8 cellular contexts compared by ENCODE assay signal in the genomic region with DNA sequence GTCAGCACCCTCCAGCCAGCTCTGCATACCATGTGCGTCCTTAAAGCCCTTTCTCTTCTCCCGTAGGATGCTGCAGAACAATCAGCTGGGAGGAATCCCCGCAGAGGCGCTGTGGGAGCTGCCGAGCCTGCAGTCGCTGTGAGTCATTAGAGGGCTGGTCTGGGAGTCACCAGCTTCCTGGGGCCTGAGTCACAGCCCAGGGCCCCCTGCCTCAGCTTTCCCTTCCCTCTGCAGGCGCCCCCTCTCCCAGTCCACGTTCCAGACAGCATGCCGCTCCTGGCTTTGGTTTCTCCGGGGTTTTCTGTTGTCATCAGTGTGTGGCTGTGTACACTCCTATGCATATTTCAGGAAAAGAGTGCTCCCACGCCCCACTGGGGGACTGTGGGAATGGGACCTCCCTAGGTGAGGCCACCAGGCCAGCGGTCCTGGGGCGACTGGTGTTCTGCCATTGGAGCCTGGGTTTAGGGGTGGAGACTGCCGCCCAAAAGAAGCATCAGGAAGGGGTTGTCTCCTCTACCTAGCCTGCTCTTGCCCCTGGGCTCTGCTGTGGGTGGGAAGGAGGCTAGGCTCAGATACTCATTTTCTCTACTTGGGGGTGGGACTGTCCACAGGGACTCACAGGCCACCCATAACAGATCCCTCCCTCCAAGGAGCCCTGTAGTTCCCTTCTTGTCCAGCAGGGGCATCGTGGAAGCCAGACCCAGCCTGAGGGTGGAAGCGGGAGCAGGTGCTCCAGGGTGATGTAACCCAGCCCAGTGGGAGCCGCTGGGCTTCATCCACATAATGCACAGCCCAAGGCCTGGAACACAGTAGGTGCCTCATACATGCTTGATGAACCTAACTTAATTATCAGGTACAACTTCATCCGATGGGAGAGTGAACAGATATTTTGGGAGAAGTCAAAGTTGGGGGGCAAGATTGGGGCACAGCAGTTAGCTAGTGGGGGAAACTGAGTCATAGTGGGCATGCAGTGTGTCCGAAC. TPM values are rescaled to one million over a fixed set of nuclear protein-coding genes. Genes with fewer than 3 reads are reported as not detected.
DNase-seq lines count a peak whose midpoint lies in the region; ATAC-seq lines count a peak whose summit lies in the region.

No MANE protein-coding gene starts in this region.

- ATAC-seq in HG02798 (IDR thresholded peaks at IDR 0.05; ENCODE audit: poor library complexity, unreplicated experiment) (peak; percentile 67), HG03457 (IDR thresholded peaks at IDR 0.05; ENCODE audit: unreplicated experiment) (no peak)

- peak; percentile 94 for DNase-seq in DMS 273 (lab: John Stamatoyannopoulos, UW; ENCODE audit: unreplicated experiment)
- DNase-seq in NCI-H460 (ENCODE audit: extremely low read depth, low read depth), result peak; percentile 91
- DNase-seq in activated CD4-positive, alpha-beta T cell treated with anti-CD3 and anti-CD28 coated beads, Interleukin-2, amount 50 U/mL, for 1 hour, result peak; percentile 62
- peak; percentile 83 for DNase-seq in ecto neural progenitor cell (ENCODE audit: low spot score)
- peak; percentile 57 for DNase-seq in mesenteric fat pad (ENCODE audit: low spot score)
- peak; percentile 55 to 65 for DNase-seq in stimulated activated CD8-positive, alpha-beta memory T cell treated with anti-CD3 and anti-CD28 coated beads, Interleukin-2, amount 100 ng/mL, for 48 hours (ENCODE audit: low read depth in 2 of 2)

RNA-seq across cellular contexts. Expression of a gene that starts 42.5 kb away (rescaled TPM):
- total RNA-seq in NCI-H460 (2014; rRNA removed; shearing (Covaris generic)), result 0.15 and 0.46 TPM in 2 replicates
- not detected in 2 replicates for polyA plus RNA-seq in NCI-H460 (2014; cell fraction: nucleus; rRNA removed)
- total RNA-seq in mesenteric fat pad, result 0.35 TPM
